ENCODE assay signal across 8 cellular contexts in genomic region chr16:19583665-19584300, GRCh38. TPM values are rescaled to one million over a fixed set of nuclear protein-coding genes. Genes with fewer than 3 reads are reported as not detected.
DNase-seq lines count a peak whose midpoint lies in the region; ATAC-seq, FAIRE-seq and TF ChIP-seq lines count a peak whose summit lies in the region.

No MANE protein-coding gene starts in this region.

- no peak overlapping the region for H3K27ac Mint-ChIP-seq in chondrocyte (ENCODE audit: unreplicated experiment)
- peak overlapping the region; percentile 38 for H3K27ac Mint-ChIP-seq in memory B cell

- H3K27me3 Mint-ChIP-seq in chondrocyte (ENCODE audit: low read depth) = no peaks in the 10 kb centered on the region
- H3K27me3 Mint-ChIP-seq in memory B cell = no peaks in the 10 kb centered on the region

- peak; percentile 86 for TF ChIP-seq CTCF in chondrocyte (IDR thresholded peaks at IDR 0.05)

- H3K4me1 Mint-ChIP-seq in chondrocyte (ENCODE audit: low read depth) (peaks cover 4% of the 10 kb centered on the region), memory B cell (peaks cover 8% of the 10 kb centered on the region)

- FAIRE-seq in urothelium cell line (lab: Jason Lieb, UNC) = no peak

- peaks cover 5% of the 10 kb centered on the region for H3K9me3 Mint-ChIP-seq in chondrocyte (ENCODE audit: low read depth)
- H3K9me3 Mint-ChIP-seq in memory B cell = peaks cover 3% of the 10 kb centered on the region

- no peak for ATAC-seq in memory B cell (ENCODE audit: low read depth)
- no peak for ATAC-seq in HG03521 (IDR thresholded peaks at IDR 0.05; ENCODE audit: unreplicated experiment)
- no peak for ATAC-seq in HG02970 (IDR thresholded peaks at IDR 0.05; ENCODE audit: low FRiP score, unreplicated experiment)

- H3K4me3 Mint-ChIP-seq in chondrocyte (ENCODE audit: unreplicated experiment) = no peak overlapping the region
- H3K4me3 Mint-ChIP-seq in memory B cell = no peak overlapping the region

- H3K36me3 Mint-ChIP-seq in chondrocyte (ENCODE audit: low read depth) (peaks cover 42% of the 10 kb centered on the region), memory B cell (peaks cover 50% of the 10 kb centered on the region)

- DNase-seq in DMS53 (lab: John Stamatoyannopoulos, UW) (peak; percentile 68), HK-2 (ENCODE audit: unreplicated experiment) (peak; percentile 10), RKO (ENCODE audit: low spot score) (peak; percentile 68), chondrocyte (ENCODE audit: low spot score) (no peak), memory B cell (ENCODE audit: low spot score in 2 of 2) (no peak), urothelium cell line (ENCODE audit: low spot score) (peak; percentile 26)

RNA-seq across cellular contexts. Expression of gene VPS35L, which starts 28.3 kb away (rescaled TPM):
- total RNA-seq in chondrocyte = 68.7 to 83.4 TPM (median 73.6 TPM) in 3 replicates

Comparison
In these comparisons a context has a peak if more than half of its experiments do, and no peak if none do; other contexts are left out.
1. DNase-seq: peak in DMS53 (single experiment), HK-2 (single experiment), RKO (single experiment) and urothelium cell line (single experiment); none in chondrocyte (single experiment) and memory B cell (0 of 2).